ENCODE assay signal across 17 cellular contexts in genomic region chr1:43284711-43285110, GRCh38. TPM values are rescaled to one million over a fixed set of nuclear protein-coding genes. Genes with fewer than 3 reads are reported as not detected.
A peak's percentile ranks its signal among the peaks of the same experiment; 100 is the strongest.
DNase-seq lines count a peak whose midpoint lies in the region; ATAC-seq and TF ChIP-seq lines count a peak whose summit lies in the region.
"Had no signal": no experiment of that assay in that cellular context is flagged by ENCODE, and none has a peak within 500 bp of the region (broad histone marks: within the 10 kb centered on the region; RNA-seq: fewer than 3 reads in every experiment).

No MANE protein-coding gene starts in this region.

- no peak overlapping the region for H3K4me3 Mint-ChIP-seq in activated CD4-positive, alpha-beta T cell treated with anti-CD3 and anti-CD28 coated beads for 36 hours
- H3K4me3 Mint-ChIP-seq: activated CD8-positive, alpha-beta T cell treated with anti-CD3 and anti-CD28 coated beads for 36 hours; memory B cell; stimulated activated effector memory CD8-positive, alpha-beta T cell treated with anti-CD3 and anti-CD28 coated beads, Interleukin-12 subunit alpha, Interleukin-12 subunit beta, amount 100 ng/mL, for 72 hours had no signal

- H3K4me3 ChIP-seq in iPS-20b (ENCODE audit: low read length) (peak overlapping the region; percentile 66), prostate gland (peak overlapping the region; percentile 35 to 46), H7 (ENCODE audit: insufficient read depth, low read depth, low read length) (no peak overlapping the region)

- no peak overlapping the region for H3K27ac Mint-ChIP-seq in activated CD4-positive, alpha-beta T cell treated with anti-CD3 and anti-CD28 coated beads for 36 hours
- H3K27ac Mint-ChIP-seq: activated CD8-positive, alpha-beta T cell treated with anti-CD3 and anti-CD28 coated beads for 36 hours; memory B cell; stimulated activated effector memory CD8-positive, alpha-beta T cell treated with anti-CD3 and anti-CD28 coated beads, Interleukin-12 subunit alpha, Interleukin-12 subunit beta, amount 100 ng/mL, for 72 hours had no signal

- ATAC-seq in GM18858 (IDR thresholded peaks at IDR 0.05; ENCODE audit: unreplicated experiment), result no peak
- ATAC-seq in activated CD4-positive, alpha-beta T cell treated with anti-CD3 and anti-CD28 coated beads for 36 hours, result no peak

- H3K9me3 ChIP-seq in iPS-20b (ENCODE audit: insufficient read depth, low read depth, low read length), result no peaks in the 10 kb centered on the region
- no peaks in the 10 kb centered on the region for H3K9me3 ChIP-seq in prostate gland
- H3K9me3 ChIP-seq: esophagus muscularis mucosa had no signal

- H3K27me3 ChIP-seq in iPS-20b (ENCODE audit: insufficient read depth, low read length) (no peaks in the 10 kb centered on the region), prostate gland (replicated peaks; ENCODE audit: insufficient read depth) (no peaks in the 10 kb centered on the region), H7 (ENCODE audit: control insufficient read depth, insufficient read depth, low read length) (no peaks in the 10 kb centered on the region; the same call in 1 of the 2 replicates)

- H3K36me3 ChIP-seq in iPS-20b (ENCODE audit: insufficient read depth, low read depth, low read length), result no peaks in the 10 kb centered on the region
- H3K36me3 ChIP-seq in prostate gland, result no peaks in the 10 kb centered on the region
- no peaks in the 10 kb centered on the region for H3K36me3 ChIP-seq in H7 (replicated peaks; ENCODE audit: control insufficient read depth, insufficient read depth, low read length)
- H3K36me3 ChIP-seq: esophagus muscularis mucosa had no signal

- H3K4me1 Mint-ChIP-seq in activated CD4-positive, alpha-beta T cell treated with anti-CD3 and anti-CD28 coated beads for 36 hours, result no peaks in the 10 kb centered on the region
- H3K4me1 Mint-ChIP-seq: brain; memory B cell; stimulated activated effector memory CD8-positive, alpha-beta T cell treated with anti-CD3 and anti-CD28 coated beads, Interleukin-12 subunit alpha, Interleukin-12 subunit beta, amount 100 ng/mL, for 72 hours had no signal

- no peaks in the 10 kb centered on the region for H3K9me3 Mint-ChIP-seq in activated CD4-positive, alpha-beta T cell treated with anti-CD3 and anti-CD28 coated beads for 36 hours (ENCODE audit: low read depth)
- H3K9me3 Mint-ChIP-seq: activated CD8-positive, alpha-beta T cell treated with anti-CD3 and anti-CD28 coated beads for 36 hours; brain; memory B cell; stimulated activated effector memory CD8-positive, alpha-beta T cell treated with anti-CD3 and anti-CD28 coated beads, Interleukin-12 subunit alpha, Interleukin-12 subunit beta, amount 100 ng/mL, for 72 hours had no signal

- no peak for TF ChIP-seq CTCF in VCaP (conservative IDR thresholded peaks at IDR 0.05)
- TF ChIP-seq CTCF in prostate gland (IDR thresholded peaks at IDR 0.05), result no peak

- 43% methylated on average over 11 of the region's 11 CpGs for WGBS in prostate gland

- POLR2A ChIA-PET in activated CD4-positive, alpha-beta T cell treated with anti-CD3 and anti-CD28 coated beads for 36 hours (lab: Charles Lee), result no interaction called here

- no peak for TF ChIP-seq POLR2A in prostate gland (IDR thresholded peaks at IDR 0.05)

- H3K27ac ChIP-seq in VCaP, result peak overlapping the region; percentile 73
- no peak overlapping the region for H3K27ac ChIP-seq in iPS-20b (ENCODE audit: low read length)
- peak overlapping the region; percentile 37 to 53 for H3K27ac ChIP-seq in prostate gland
- H3K27ac ChIP-seq: esophagus muscularis mucosa had no signal

- peak; percentile 40 for DNase-seq in DMS53 treated with DMSO at 0.1 percent for 48 hours (lab: John Stamatoyannopoulos, UW; ENCODE audit: unreplicated experiment)
- DNase-seq in prostate gland (ENCODE audit: low spot score), result no peak
- no peak for DNase-seq in HuH-7 (ENCODE audit: low spot score)
- no peak for DNase-seq in activated CD4-positive, alpha-beta T cell treated with anti-CD3 and anti-CD28 coated beads for 36 hours
- no peak for DNase-seq in H7
- DNase-seq: KG1; NCI-H1694; stimulated activated CD4-positive, alpha-beta T cell treated with anti-CD3 and anti-CD28 coated beads, Interleukin-2, amount 100 ng/mL, for 48 hours had no signal

- H3K36me3 Mint-ChIP-seq in activated CD4-positive, alpha-beta T cell treated with anti-CD3 and anti-CD28 coated beads for 36 hours (ENCODE audit: low read depth), result no peaks in the 10 kb centered on the region
- H3K36me3 Mint-ChIP-seq: brain; memory B cell; stimulated activated effector memory CD8-positive, alpha-beta T cell treated with anti-CD3 and anti-CD28 coated beads, Interleukin-12 subunit alpha, Interleukin-12 subunit beta, amount 100 ng/mL, for 72 hours had no signal

- CTCF ChIA-PET in activated CD4-positive, alpha-beta T cell treated with anti-CD3 and anti-CD28 coated beads for 36 hours (lab: Charles Lee), result interaction anchor here (0.7 to 1.4 kb wide), 2 partner anchors 51 to 55 kb away, joined by 3 read pairs; no protein-coding TSS in a partner anchor

- peak overlapping the region; percentile 32; the same call in 1 of the 2 replicates for H3K9ac ChIP-seq in iPS-20b (ENCODE audit: low read depth, low read length)

- intact Hi-C loops in prostate gland (cut with DNase I), result no loop called here
- intact Hi-C loops in activated CD4-positive, alpha-beta T cell treated with anti-CD3 and anti-CD28 coated beads for 36 hours (cut with DNase I, micrococcal nuclease), result no loop called here

- peaks cover 6% of the 10 kb centered on the region; the same call in 1 of the 2 replicates for H3K4me1 ChIP-seq in iPS-20b (ENCODE audit: insufficient read depth, low read length)
- H3K4me1 ChIP-seq in prostate gland (replicated peaks), result no peaks in the 10 kb centered on the region
- H3K4me1 ChIP-seq: esophagus muscularis mucosa had no signal

- no peaks in the 10 kb centered on the region for H3K27me3 Mint-ChIP-seq in activated CD4-positive, alpha-beta T cell treated with anti-CD3 and anti-CD28 coated beads for 36 hours

RNA-seq across cellular contexts. Expression of gene C1orf210, which starts 0.7 kb away (rescaled TPM):
- total RNA-seq in prostate gland, result 10 to 100 TPM in 1 of 2 donors, 1 to 10 TPM in 1; 5.5 to 21.7 TPM
- total RNA-seq in activated CD4-positive, alpha-beta T cell treated with anti-CD3 and anti-CD28 coated beads for 36 hours, result not detected
- 1.5 and 2.0 TPM in 2 replicates for total RNA-seq in H7 (2014; rRNA removed; shearing (Covaris generic))
- total RNA-seq: activated CD8-positive, alpha-beta T cell treated with anti-CD3 and anti-CD28 coated beads for 36 hours; esophagus muscularis mucosa; pulmonary artery endothelial cell had no signal

RNA-seq across cellular contexts. Expression of gene TMEM125, which starts 14.9 kb away (rescaled TPM):
- total RNA-seq in prostate gland, result 10 to 100 TPM; 18.3 to 29.9 TPM
- not detected for total RNA-seq in activated CD4-positive, alpha-beta T cell treated with anti-CD3 and anti-CD28 coated beads for 36 hours
- 11.1 and 13.0 TPM in 2 replicates for total RNA-seq in H7 (2014; rRNA removed; shearing (Covaris generic))
- total RNA-seq: pulmonary artery endothelial cell had no signal

RNA-seq across cellular contexts. Expression of gene TIE1, which starts 16.1 kb away (rescaled TPM):
- 10 to 100 TPM; 18.7 to 21.7 TPM for total RNA-seq in prostate gland
- total RNA-seq in activated CD4-positive, alpha-beta T cell treated with anti-CD3 and anti-CD28 coated beads for 36 hours, result not detected
- 2.6 and 5.4 TPM in 2 replicates for total RNA-seq in H7 (2014; rRNA removed; shearing (Covaris generic))

RNA-seq across cellular contexts. Expression of gene MPL, which starts 52.9 kb away (rescaled TPM):
- not detected for total RNA-seq in prostate gland
- not detected for total RNA-seq in activated CD4-positive, alpha-beta T cell treated with anti-CD3 and anti-CD28 coated beads for 36 hours
- 0.48 TPM in 1 of 2 replicates, not detected in the other for total RNA-seq in H7 (2014; rRNA removed; shearing (Covaris generic))
- total RNA-seq: activated CD8-positive, alpha-beta T cell treated with anti-CD3 and anti-CD28 coated beads for 36 hours; pulmonary artery endothelial cell had no signal

Comparison
In these comparisons a context has a peak if more than half of its experiments do, and no peak if none do; other contexts are left out.
1. RNA of gene TMEM125, which starts 14.9 kb away (total RNA-seq): 18.3 to 29.9 TPM in prostate gland and 11.1 to 13.0 TPM in H7; not detected in activated CD4-positive, alpha-beta T cell treated with anti-CD3 and anti-CD28 coated beads for 36 hours; every median in the first group is over 10 times any median in the second.